21 cellular contexts compared by ENCODE assay signal in the genomic region with DNA sequence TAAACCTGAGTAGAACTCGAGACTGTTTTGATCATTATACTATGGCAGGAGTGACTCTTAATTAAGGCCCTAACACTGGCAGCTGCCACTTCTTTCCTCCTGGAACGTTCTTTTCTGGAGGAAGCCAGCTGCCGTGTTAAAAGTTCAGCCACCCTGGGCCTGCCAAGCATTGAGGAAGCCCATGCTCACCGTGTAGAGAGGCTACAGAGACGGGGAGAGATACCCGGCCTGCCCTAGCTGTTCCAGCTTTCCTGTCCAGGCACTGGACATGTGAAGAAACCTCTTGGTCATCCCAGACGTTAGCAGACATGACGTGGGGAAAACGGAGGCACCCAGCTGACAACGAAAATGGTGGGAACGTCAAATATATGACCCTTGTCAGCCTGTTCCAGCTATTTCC.
A peak's percentile ranks its signal among the peaks of the same experiment; 100 is the strongest.
DNase-seq lines count a peak whose midpoint lies in the region; ATAC-seq and TF ChIP-seq lines count a peak whose summit lies in the region.
"Had no signal": no experiment of that assay in that cellular context is flagged by ENCODE, and none has a peak within 500 bp of the region (broad histone marks: within the 10 kb centered on the region; RNA-seq: fewer than 3 reads in every experiment).

No MANE protein-coding gene starts in this region.

- no peak overlapping the region for H2AK5ac ChIP-seq in H9 (ENCODE audit: insufficient read length, low read length)
- peak overlapping the region; percentile 53 for H2AK5ac ChIP-seq in trophoblast cell (ENCODE audit: low read length)

- H3K4me1 ChIP-seq in H9 (ENCODE audit: insufficient read depth, low read length) (no peaks in the 10 kb centered on the region; the same call in 1 of the 2 replicates), left ventricle myocardium inferior (peaks cover 49% of the 10 kb centered on the region), trophoblast cell (ENCODE audit: control insufficient read depth in 1 of 2, insufficient read depth in 2 of 2, low read length in 2 of 2) (peaks cover 5 to 11% of the 10 kb centered on the region in 2 experiments), uterus (no peaks in the 10 kb centered on the region)
- H3K4me1 ChIP-seq: Peyer's patch had no signal

- no peak overlapping the region for H3K27ac Mint-ChIP-seq in H9

- no peaks in the 10 kb centered on the region; a peak in 2 of 4 replicates for H3K4me1 Mint-ChIP-seq in H9

- no peak overlapping the region for H3K4me2 ChIP-seq in H9 (ENCODE audit: insufficient read depth, insufficient read length, low read length)
- no peak overlapping the region for H3K4me2 ChIP-seq in trophoblast cell (ENCODE audit: low read length)

- H3K9me3 ChIP-seq in H9 (ENCODE audit: control insufficient read depth, low read depth, low read length) (no peaks in the 10 kb centered on the region), left ventricle myocardium inferior (replicated peaks) (no peaks in the 10 kb centered on the region), trophoblast cell (ENCODE audit: insufficient read depth, low read depth, low read length) (no peaks in the 10 kb centered on the region), uterus (no peaks in the 10 kb centered on the region)
- H3K9me3 ChIP-seq: Peyer's patch had no signal

- peaks cover 2% of the 10 kb centered on the region; the same call in 1 of the 2 replicates for H3K27me3 Mint-ChIP-seq in H9 (ENCODE audit: low read depth)

- no peak for ATAC-seq in HG02870 (IDR thresholded peaks at IDR 0.05; ENCODE audit: unreplicated experiment)
- ATAC-seq: HCT116 had no signal

- TF ChIP-seq CTCF in H9 (conservative IDR thresholded peaks at IDR 0.05) = no peak
- no peak for TF ChIP-seq CTCF in left ventricle myocardium inferior (IDR thresholded peaks at IDR 0.05; ENCODE audit: borderline replicate concordance)
- TF ChIP-seq CTCF in uterus (IDR thresholded peaks at IDR 0.05) = no peak

- H3K9ac ChIP-seq in H9 (ENCODE audit: extremely low read depth, insufficient read length, low read length) = no peak overlapping the region
- peak overlapping the region; percentile 29 for H3K9ac ChIP-seq in trophoblast cell (ENCODE audit: low read length)
- H3K9ac ChIP-seq: GM23248 had no signal

- no peaks in the 10 kb centered on the region for H3K79me2 ChIP-seq in H9 (ENCODE audit: insufficient read depth, low read length)
- peaks cover 2% of the 10 kb centered on the region for H3K79me2 ChIP-seq in trophoblast cell (ENCODE audit: control insufficient read depth, insufficient read depth, low read length, poor library complexity)

- H3K4ac ChIP-seq in H9 (ENCODE audit: low read depth, low read length) (no peak overlapping the region), trophoblast cell (ENCODE audit: low read depth, low read length) (no peak overlapping the region)

- no peaks in the 10 kb centered on the region for H3K36me3 Mint-ChIP-seq in H9 (ENCODE audit: insufficient read depth in 1 of 3, low read depth in 3 of 3)
- H3K36me3 Mint-ChIP-seq: CD14-positive monocyte had no signal

- no CpG with 5 or more reads among the region's 11 CpGs for WGBS in H9 (ENCODE audit: extremely low coverage, insufficient read length, low lambda C conversion rate)
- WGBS in trophoblast cell (ENCODE audit: extremely low coverage, insufficient coverage, insufficient read length) = no CpG with 5 or more reads among the region's 11 CpGs

- H3K27ac ChIP-seq in H9 (ENCODE audit: insufficient read length, low read depth, low read length) = no peak overlapping the region
- peak overlapping the region; percentile 41 for H3K27ac ChIP-seq in left ventricle myocardium inferior (replicated peaks)
- no peak overlapping the region for H3K27ac ChIP-seq in trophoblast cell (ENCODE audit: low read depth, low read length)
- H3K27ac ChIP-seq in uterus = no peak overlapping the region
- H3K27ac ChIP-seq: GM23248, Peyer's patch, SK-N-MC had no signal

- H2BK20ac ChIP-seq in H9 (ENCODE audit: low read depth, low read length, poor library complexity, severe bottlenecking) = no peak overlapping the region

- no peak overlapping the region for H2BK15ac ChIP-seq in H9 (ENCODE audit: low read depth, low read length)

- H4K5ac ChIP-seq in H9 (ENCODE audit: insufficient read length, low read depth, low read length) = no peak overlapping the region

- H3K4me3 Mint-ChIP-seq in H9 = no peak overlapping the region
- H3K4me3 Mint-ChIP-seq: CD14-positive monocyte had no signal

- no peaks in the 10 kb centered on the region for H3K79me1 ChIP-seq in H9 (ENCODE audit: insufficient read depth, low read depth, low read length, poor library complexity, severe bottlenecking)
- H3K79me1 ChIP-seq in trophoblast cell (ENCODE audit: low read length) = no peaks in the 10 kb centered on the region

- H3T11ph ChIP-seq in H9 (ENCODE audit: low read length) = no peak overlapping the region

- no peaks in the 10 kb centered on the region for H4K20me1 ChIP-seq in H9 (ENCODE audit: control insufficient read depth, insufficient read depth, insufficient read length)

- H4K12ac ChIP-seq in trophoblast cell (ENCODE audit: low read depth, low read length) = no peak overlapping the region

- no peak overlapping the region for H3K23ac ChIP-seq in H9 (ENCODE audit: insufficient read length, low read depth, low read length)
- H3K23ac ChIP-seq in trophoblast cell (ENCODE audit: low read length) = no peak overlapping the region

- H2BK12ac ChIP-seq in H9 (ENCODE audit: insufficient read length, low read depth, low read length) (no peak overlapping the region), trophoblast cell (ENCODE audit: low read length) (peak overlapping the region; percentile 24)

- TF ChIP-seq POLR2A in uterus (IDR thresholded peaks at IDR 0.05) = no peak

- DNase-seq in H9 (no peak), NCI-H524 (lab: John Stamatoyannopoulos, UW) (peak; percentile 43 to 72), left ventricle myocardium inferior (no peak), trophoblast cell (no peak), uterus (no peak), mesenteric fat pad (ENCODE audit: low spot score) (no peak)
- DNase-seq: ACHN; AML-193; GDM1; GM23248; MM.1S; NCI-H1092; NCI-H1436 treated with DMSO at 0.1 percent for 48 hours; NCI-H2029; NCI-H748 treated with DMSO at 0.1 percent for 48 hours; NK-92 treated with Interleukin-12 subunit alpha and Interleukin-12 subunit beta, amount 100 ng/mL, for 24 hours; Peyer's patch had no signal

- H3K4me3 ChIP-seq in left ventricle myocardium inferior (no peak overlapping the region), trophoblast cell (ENCODE audit: low read depth, low read length) (no peak overlapping the region), uterus (no peak overlapping the region)
- H3K4me3 ChIP-seq: GM23248, Peyer's patch, SK-N-MC had no signal

- H2BK5ac ChIP-seq in H9 (ENCODE audit: insufficient read length, low read length) (no peak overlapping the region), trophoblast cell (ENCODE audit: low read depth, low read length, poor library complexity) (no peak overlapping the region)

- H3K14ac ChIP-seq in H9 (ENCODE audit: insufficient read depth, low read length) = 0 out of 2 replicates have a peak overlapping the region, but pooled peaks have one; percentile 65
- H3K14ac ChIP-seq in trophoblast cell (ENCODE audit: low read length) = peak overlapping the region; percentile 19

- H4K8ac ChIP-seq in H9 (replicated peaks; ENCODE audit: insufficient read length, low read depth, low read length) (no peak overlapping the region), trophoblast cell (ENCODE audit: low read depth, low read length) (no peak overlapping the region)

- intact Hi-C loops in left ventricle myocardium inferior (cut with micrococcal nuclease) (no loop called here), uterus (cut with DNase I; ENCODE audit: low total_unique reads) (no loop called here)

- no peaks in the 10 kb centered on the region for H3K9me3 Mint-ChIP-seq in H9

- H3K36me3 ChIP-seq in left ventricle myocardium inferior (no peaks in the 10 kb centered on the region), trophoblast cell (ENCODE audit: control insufficient read depth in 1 of 2, insufficient read depth in 2 of 2, low read length in 2 of 2) (peaks cover 0 to 2% of the 10 kb centered on the region in 2 experiments), uterus (no peaks in the 10 kb centered on the region)
- H3K36me3 ChIP-seq: Peyer's patch had no signal

- H2BK120ac ChIP-seq in H9 (ENCODE audit: low read depth, low read length, poor library complexity, severe bottlenecking) = no peak overlapping the region
- peak overlapping the region; percentile 6 for H2BK120ac ChIP-seq in trophoblast cell (ENCODE audit: insufficient read depth, low read length, poor library complexity)

- no peak overlapping the region for H2AFZ ChIP-seq in H9 (ENCODE audit: low read length)
- no peak overlapping the region for H2AFZ ChIP-seq in trophoblast cell (ENCODE audit: insufficient read depth, low read length, poor library complexity)
- H2AFZ ChIP-seq: GM23248 had no signal

- H3K27me3 ChIP-seq in H9 (ENCODE audit: insufficient read depth, low read length) = no peaks in the 10 kb centered on the region
- H3K27me3 ChIP-seq in left ventricle myocardium inferior (ENCODE audit: low read depth) = no peaks in the 10 kb centered on the region
- H3K27me3 ChIP-seq in trophoblast cell (ENCODE audit: insufficient read depth, low read length) = no peaks in the 10 kb centered on the region
- no peaks in the 10 kb centered on the region for H3K27me3 ChIP-seq in uterus
- H3K27me3 ChIP-seq: Peyer's patch had no signal

- H3K18ac ChIP-seq in H9 (ENCODE audit: insufficient read length, low read depth, low read length) = no peak overlapping the region
- peak overlapping the region; percentile 82 for H3K18ac ChIP-seq in trophoblast cell (ENCODE audit: low read length)

- no peak overlapping the region for H3K56ac ChIP-seq in H9 (ENCODE audit: insufficient read length, low read depth, low read length)

- no peak overlapping the region for H4K91ac ChIP-seq in H9 (ENCODE audit: insufficient read length, low read depth, low read length)
- H4K91ac ChIP-seq in trophoblast cell (ENCODE audit: low read depth, low read length) = peak overlapping the region; percentile 18

- no peaks in the 10 kb centered on the region for H3K23me2 ChIP-seq in H9 (ENCODE audit: insufficient read length, low read depth, low read length, poor library complexity, severe bottlenecking)

Comparison
In these comparisons a context has a peak if more than half of its experiments do, and no peak if none do; other contexts are left out.
1. DNase-seq: peak in NCI-H524 (2 of 2); none in H9 (single experiment), left ventricle myocardium inferior (single experiment), trophoblast cell (0 of 2), uterus (0 of 2) and mesenteric fat pad (single experiment).